1 cellular context compared by ENCODE assay signal in the genomic region with DNA sequence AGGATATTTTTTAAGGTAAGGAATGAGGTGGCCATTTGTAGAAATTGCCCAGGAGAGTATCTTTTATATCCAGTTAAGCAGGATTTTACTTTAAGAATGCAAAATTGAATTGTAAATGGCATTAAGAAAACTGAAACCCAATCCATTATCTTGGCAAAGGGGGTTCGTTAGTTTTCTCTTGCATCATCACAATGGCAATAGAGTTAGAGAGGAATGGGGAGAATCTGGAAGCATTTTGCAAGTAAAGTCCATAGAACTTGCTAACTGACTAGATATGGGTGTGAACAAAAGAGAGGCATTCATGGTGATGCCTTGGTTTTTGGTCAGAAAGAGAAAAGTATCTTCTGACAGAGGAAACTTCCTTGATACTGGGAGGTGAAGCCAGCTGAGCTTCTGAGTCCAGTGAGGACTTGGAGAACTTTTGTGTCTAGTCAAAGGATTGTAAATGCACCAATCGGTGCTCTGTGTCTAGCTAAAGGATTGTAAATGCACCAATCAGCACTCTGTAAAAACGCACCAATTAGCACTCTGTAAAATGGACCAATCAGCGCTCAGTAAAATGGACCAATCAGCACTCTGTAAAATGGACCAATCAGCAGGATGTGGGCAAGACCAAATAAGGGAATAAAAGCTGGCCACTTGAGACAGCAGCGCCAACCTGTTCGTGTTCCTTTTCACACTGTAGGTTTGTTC.
TF ChIP-seq lines count a peak whose summit lies in the region.

No MANE protein-coding gene starts in this region.

TF ChIP-seq in HepG2, 621 proteins besides CTCF, POLR2A, EP300 and RAD21:
- TF ChIP-seq NFYC (CRISPR knock-in tag; IDR thresholded peaks at IDR 0.05) (peak; percentile 76), HOXA9 (CRISPR knock-in tag; IDR thresholded peaks at IDR 0.05; ENCODE audit: borderline replicate concordance) (no peak), TAF15 (IDR thresholded peaks at IDR 0.05; ENCODE audit: low read depth, low read length, poor library complexity, severe bottlenecking) (no peak), SRF (IDR thresholded peaks at IDR 0.05; ENCODE audit: low read depth, low read length) (peak; percentile 87), NFYB (CRISPR knock-in tag; IDR thresholded peaks at IDR 0.05) (peak; percentile 73), KMT2A (CRISPR knock-in tag; IDR thresholded peaks at IDR 0.05) (no peak), MAF1 (CRISPR knock-in tag; IDR thresholded peaks at IDR 0.05; ENCODE audit: borderline replicate concordance) (no peak), ZNF501 (CRISPR knock-in tag; IDR thresholded peaks at IDR 0.05) (no peak), ZMYM4 (CRISPR knock-in tag; IDR thresholded peaks at IDR 0.05) (peak; percentile 64), ZFP36L1 (CRISPR knock-in tag; IDR thresholded peaks at IDR 0.05) (no peak), CEBPB (IDR thresholded peaks at IDR 0.05; ENCODE audit: borderline replicate concordance, low read depth, low read length) (peak; percentile 31; the same call in 1 of the 2 replicates), ARNTL (CRISPR knock-in tag; IDR thresholded peaks at IDR 0.05) (no peak), HOMEZ (CRISPR knock-in tag; IDR thresholded peaks at IDR 0.05; ENCODE audit: low read depth) (no peak), USF2 (IDR thresholded peaks at IDR 0.05; ENCODE audit: low read depth, low read length) (no peak), USF2 (CRISPR knock-in tag; IDR thresholded peaks at IDR 0.05; ENCODE audit: borderline replicate concordance) (peak; percentile 17; the same call in 1 of the 2 replicates), MTA3 (CRISPR knock-in tag; IDR thresholded peaks at IDR 0.05) (no peak), ZNF510 (CRISPR knock-in tag; IDR thresholded peaks at IDR 0.05; ENCODE audit: low read depth) (no peak), TBX2 (CRISPR knock-in tag; IDR thresholded peaks at IDR 0.05; ENCODE audit: borderline replicate concordance) (no peak), SOX13 (IDR thresholded peaks at IDR 0.05) (no peak), SOX13 (CRISPR knock-in tag; conservative IDR thresholded peaks at IDR 0.05 in 1 of 2, IDR thresholded peaks at IDR 0.05 in 1 of 2) (no peak)
- TF ChIP-seq, protein P1, sequence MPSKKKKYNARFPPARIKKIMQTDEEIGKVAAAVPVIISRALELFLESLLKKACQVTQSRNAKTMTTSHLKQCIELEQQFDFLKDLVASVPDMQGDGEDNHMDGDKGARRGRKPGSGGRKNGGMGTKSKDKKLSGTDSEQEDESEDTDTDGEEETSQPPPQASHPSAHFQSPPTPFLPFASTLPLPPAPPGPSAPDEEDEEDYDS (CRISPR knock-in tag; IDR thresholded peaks at IDR 0.05) = no peak
- TF ChIP-seq, protein P2, sequence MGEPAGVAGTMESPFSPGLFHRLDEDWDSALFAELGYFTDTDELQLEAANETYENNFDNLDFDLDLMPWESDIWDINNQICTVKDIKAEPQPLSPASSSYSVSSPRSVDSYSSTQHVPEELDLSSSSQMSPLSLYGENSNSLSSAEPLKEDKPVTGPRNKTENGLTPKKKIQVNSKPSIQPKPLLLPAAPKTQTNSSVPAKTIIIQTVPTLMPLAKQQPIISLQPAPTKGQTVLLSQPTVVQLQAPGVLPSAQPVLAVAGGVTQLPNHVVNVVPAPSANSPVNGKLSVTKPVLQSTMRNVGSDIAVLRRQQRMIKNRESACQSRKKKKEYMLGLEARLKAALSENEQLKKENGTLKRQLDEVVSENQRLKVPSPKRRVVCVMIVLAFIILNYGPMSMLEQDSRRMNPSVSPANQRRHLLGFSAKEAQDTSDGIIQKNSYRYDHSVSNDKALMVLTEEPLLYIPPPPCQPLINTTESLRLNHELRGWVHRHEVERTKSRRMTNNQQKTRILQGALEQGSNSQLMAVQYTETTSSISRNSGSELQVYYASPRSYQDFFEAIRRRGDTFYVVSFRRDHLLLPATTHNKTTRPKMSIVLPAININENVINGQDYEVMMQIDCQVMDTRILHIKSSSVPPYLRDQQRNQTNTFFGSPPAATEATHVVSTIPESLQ (CRISPR knock-in tag; conservative IDR thresholded peaks at IDR 0.05) = no peak
- TF ChIP-seq, protein P3, sequence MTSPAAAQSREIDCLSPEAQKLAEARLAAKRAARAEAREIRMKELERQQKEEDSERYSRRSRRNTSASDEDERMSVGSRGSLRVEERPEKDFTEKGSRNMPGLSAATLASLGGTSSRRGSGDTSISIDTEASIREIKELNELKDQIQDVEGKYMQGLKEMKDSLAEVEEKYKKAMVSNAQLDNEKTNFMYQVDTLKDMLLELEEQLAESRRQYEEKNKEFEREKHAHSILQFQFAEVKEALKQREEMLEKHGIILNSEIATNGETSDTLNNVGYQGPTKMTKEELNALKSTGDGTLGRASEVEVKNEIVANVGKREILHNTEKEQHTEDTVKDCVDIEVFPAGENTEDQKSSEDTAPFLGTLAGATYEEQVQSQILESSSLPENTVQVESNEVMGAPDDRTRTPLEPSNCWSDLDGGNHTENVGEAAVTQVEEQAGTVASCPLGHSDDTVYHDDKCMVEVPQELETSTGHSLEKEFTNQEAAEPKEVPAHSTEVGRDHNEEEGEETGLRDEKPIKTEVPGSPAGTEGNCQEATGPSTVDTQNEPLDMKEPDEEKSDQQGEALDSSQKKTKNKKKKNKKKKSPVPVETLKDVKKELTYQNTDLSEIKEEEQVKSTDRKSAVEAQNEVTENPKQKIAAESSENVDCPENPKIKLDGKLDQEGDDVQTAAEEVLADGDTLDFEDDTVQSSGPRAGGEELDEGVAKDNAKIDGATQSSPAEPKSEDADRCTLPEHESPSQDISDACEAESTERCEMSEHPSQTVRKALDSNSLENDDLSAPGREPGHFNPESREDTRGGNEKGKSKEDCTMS (CRISPR knock-in tag; conservative IDR thresholded peaks at IDR 0.05) = no peak
- TF ChIP-seq, protein P4, sequence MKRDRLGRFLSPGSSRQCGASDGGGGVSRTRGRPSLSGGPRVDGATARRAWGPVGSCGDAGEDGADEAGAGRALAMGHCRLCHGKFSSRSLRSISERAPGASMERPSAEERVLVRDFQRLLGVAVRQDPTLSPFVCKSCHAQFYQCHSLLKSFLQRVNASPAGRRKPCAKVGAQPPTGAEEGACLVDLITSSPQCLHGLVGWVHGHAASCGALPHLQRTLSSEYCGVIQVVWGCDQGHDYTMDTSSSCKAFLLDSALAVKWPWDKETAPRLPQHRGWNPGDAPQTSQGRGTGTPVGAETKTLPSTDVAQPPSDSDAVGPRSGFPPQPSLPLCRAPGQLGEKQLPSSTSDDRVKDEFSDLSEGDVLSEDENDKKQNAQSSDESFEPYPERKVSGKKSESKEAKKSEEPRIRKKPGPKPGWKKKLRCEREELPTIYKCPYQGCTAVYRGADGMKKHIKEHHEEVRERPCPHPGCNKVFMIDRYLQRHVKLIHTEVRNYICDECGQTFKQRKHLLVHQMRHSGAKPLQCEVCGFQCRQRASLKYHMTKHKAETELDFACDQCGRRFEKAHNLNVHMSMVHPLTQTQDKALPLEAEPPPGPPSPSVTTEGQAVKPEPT (CRISPR knock-in tag; IDR thresholded peaks at IDR 0.05; ENCODE audit: low read depth) = no peak
- TF ChIP-seq, protein P5, sequence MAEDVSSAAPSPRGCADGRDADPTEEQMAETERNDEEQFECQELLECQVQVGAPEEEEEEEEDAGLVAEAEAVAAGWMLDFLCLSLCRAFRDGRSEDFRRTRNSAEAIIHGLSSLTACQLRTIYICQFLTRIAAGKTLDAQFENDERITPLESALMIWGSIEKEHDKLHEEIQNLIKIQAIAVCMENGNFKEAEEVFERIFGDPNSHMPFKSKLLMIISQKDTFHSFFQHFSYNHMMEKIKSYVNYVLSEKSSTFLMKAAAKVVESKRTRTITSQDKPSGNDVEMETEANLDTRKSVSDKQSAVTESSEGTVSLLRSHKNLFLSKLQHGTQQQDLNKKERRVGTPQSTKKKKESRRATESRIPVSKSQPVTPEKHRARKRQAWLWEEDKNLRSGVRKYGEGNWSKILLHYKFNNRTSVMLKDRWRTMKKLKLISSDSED (CRISPR knock-in tag; IDR thresholded peaks at IDR 0.05) = no peak
- TF ChIP-seq, protein P6, sequence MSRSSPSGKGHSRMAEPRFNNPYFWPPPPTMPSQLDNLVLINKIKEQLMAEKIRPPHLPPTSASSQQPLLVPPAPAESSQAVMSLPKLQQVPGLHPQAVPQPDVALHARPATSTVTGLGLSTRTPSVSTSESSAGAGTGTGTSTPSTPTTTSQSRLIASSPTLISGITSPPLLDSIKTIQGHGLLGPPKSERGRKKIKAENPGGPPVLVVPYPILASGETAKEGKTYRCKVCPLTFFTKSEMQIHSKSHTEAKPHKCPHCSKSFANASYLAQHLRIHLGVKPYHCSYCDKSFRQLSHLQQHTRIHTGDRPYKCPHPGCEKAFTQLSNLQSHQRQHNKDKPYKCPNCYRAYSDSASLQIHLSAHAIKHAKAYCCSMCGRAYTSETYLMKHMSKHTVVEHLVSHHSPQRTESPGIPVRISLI (CRISPR knock-in tag; IDR thresholded peaks at IDR 0.05; ENCODE audit: borderline replicate concordance) = no peak
- TF ChIP-seq, protein P7, sequence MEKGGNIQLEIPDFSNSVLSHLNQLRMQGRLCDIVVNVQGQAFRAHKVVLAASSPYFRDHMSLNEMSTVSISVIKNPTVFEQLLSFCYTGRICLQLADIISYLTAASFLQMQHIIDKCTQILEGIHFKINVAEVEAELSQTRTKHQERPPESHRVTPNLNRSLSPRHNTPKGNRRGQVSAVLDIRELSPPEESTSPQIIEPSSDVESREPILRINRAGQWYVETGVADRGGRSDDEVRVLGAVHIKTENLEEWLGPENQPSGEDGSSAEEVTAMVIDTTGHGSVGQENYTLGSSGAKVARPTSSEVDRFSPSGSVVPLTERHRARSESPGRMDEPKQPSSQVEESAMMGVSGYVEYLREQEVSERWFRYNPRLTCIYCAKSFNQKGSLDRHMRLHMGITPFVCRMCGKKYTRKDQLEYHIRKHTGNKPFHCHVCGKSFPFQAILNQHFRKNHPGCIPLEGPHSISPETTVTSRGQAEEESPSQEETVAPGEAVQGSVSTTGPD (CRISPR knock-in tag; IDR thresholded peaks at IDR 0.05) = no peak
- TF ChIP-seq, protein P8, sequence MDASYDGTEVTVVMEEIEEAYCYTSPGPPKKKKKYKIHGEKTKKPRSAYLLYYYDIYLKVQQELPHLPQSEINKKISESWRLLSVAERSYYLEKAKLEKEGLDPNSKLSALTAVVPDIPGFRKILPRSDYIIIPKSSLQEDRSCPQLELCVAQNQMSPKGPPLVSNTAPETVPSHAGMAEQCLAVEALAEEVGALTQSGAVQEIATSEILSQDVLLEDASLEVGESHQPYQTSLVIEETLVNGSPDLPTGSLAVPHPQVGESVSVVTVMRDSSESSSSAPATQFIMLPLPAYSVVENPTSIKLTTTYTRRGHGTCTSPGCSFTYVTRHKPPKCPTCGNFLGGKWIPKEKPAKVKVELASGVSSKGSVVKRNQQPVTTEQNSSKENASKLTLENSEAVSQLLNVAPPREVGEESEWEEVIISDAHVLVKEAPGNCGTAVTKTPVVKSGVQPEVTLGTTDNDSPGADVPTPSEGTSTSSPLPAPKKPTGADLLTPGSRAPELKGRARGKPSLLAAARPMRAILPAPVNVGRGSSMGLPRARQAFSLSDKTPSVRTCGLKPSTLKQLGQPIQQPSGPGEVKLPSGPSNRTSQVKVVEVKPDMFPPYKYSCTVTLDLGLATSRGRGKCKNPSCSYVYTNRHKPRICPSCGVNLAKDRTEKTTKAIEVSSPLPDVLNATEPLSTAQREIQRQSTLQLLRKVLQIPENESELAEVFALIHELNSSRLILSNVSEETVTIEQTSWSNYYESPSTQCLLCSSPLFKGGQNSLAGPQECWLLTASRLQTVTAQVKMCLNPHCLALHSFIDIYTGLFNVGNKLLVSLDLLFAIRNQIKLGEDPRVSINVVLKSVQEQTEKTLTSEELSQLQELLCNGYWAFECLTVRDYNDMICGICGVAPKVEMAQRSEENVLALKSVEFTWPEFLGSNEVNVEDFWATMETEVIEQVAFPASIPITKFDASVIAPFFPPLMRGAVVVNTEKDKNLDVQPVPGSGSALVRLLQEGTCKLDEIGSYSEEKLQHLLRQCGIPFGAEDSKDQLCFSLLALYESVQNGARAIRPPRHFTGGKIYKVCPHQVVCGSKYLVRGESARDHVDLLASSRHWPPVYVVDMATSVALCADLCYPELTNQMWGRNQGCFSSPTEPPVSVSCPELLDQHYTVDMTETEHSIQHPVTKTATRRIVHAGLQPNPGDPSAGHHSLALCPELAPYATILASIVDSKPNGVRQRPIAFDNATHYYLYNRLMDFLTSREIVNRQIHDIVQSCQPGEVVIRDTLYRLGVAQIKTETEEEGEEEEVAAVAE (CRISPR knock-in tag; IDR thresholded peaks at IDR 0.05; ENCODE audit: borderline replicate concordance) = no peak
- TF ChIP-seq, protein P9, sequence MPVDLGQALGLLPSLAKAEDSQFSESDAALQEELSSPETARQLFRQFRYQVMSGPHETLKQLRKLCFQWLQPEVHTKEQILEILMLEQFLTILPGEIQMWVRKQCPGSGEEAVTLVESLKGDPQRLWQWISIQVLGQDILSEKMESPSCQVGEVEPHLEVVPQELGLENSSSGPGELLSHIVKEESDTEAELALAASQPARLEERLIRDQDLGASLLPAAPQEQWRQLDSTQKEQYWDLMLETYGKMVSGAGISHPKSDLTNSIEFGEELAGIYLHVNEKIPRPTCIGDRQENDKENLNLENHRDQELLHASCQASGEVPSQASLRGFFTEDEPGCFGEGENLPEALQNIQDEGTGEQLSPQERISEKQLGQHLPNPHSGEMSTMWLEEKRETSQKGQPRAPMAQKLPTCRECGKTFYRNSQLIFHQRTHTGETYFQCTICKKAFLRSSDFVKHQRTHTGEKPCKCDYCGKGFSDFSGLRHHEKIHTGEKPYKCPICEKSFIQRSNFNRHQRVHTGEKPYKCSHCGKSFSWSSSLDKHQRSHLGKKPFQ (CRISPR knock-in tag; IDR thresholded peaks at IDR 0.05; ENCODE audit: insufficient replicate concordance) = no peak
